ENCODE assay signal across 17 cellular contexts in the genomic region with DNA sequence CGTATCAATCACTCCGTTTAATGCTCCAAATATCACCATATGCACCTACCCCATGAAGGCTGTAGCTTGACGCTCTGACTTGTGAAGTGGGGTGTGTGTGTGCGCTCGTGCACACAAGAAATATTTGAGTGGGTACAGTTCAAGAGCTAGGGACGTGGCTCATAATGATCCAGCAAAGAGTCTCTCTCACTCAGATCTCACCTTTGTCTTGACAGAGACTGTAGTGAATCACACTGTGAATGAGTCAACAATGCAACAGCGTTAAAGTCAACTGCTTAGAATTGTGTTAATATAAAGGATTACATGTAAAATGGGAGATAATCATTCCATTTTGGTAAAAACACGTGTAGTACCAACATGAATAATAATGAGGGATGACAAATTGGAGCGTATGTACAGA.
DNase-seq lines count a peak whose midpoint lies in the region; ATAC-seq and TF ChIP-seq lines count a peak whose summit lies in the region.
"Had no signal": no experiment of that assay in that cellular context is flagged by ENCODE, and none has a peak within 500 bp of the region (broad histone marks: within the 10 kb centered on the region; RNA-seq: fewer than 3 reads in every experiment).

No MANE protein-coding gene starts in this region.

- H3K4me1 ChIP-seq in RWPE2 (ENCODE audit: insufficient read depth, poor library complexity, severe bottlenecking) (peaks cover 5% of the 10 kb centered on the region), psoas muscle (peaks cover 25% of the 10 kb centered on the region)
- H3K4me1 ChIP-seq: colonic mucosa, testis had no signal

- intact Hi-C loops in psoas muscle (cut with DNase I), result no loop called here

- no peaks in the 10 kb centered on the region for H3K36me3 Mint-ChIP-seq in activated naive CD4-positive, alpha-beta T cell treated with anti-CD3 and anti-CD28 coated beads, Interleukin-2, amount 50 U/mL, for 72 hours

- H3K9me3 ChIP-seq in RWPE2 (ENCODE audit: severe bottlenecking) (no peaks in the 10 kb centered on the region), psoas muscle (no peaks in the 10 kb centered on the region)
- H3K9me3 ChIP-seq: colonic mucosa, MG63, testis had no signal

- no peaks in the 10 kb centered on the region for H3K36me3 ChIP-seq in RWPE2 (ENCODE audit: low read depth)
- no peaks in the 10 kb centered on the region for H3K36me3 ChIP-seq in psoas muscle (ENCODE audit: insufficient read depth in 1 of 2, low read depth in 1 of 2)
- no peaks in the 10 kb centered on the region for H3K36me3 ChIP-seq in brain microvascular endothelial cell (replicated peaks)
- H3K36me3 ChIP-seq: colonic mucosa, MG63 had no signal

- no peak overlapping the region for H3K4me3 ChIP-seq in RWPE2 (ENCODE audit: severe bottlenecking)
- H3K4me3 ChIP-seq in epithelial cell of proximal tubule (ENCODE audit: low read depth, low read length), result no peak overlapping the region
- H3K4me3 ChIP-seq in psoas muscle, result no peak overlapping the region
- H3K4me3 ChIP-seq in brain microvascular endothelial cell (ENCODE audit: low read depth, low read length), result no peak overlapping the region
- H3K4me3 ChIP-seq: colonic mucosa, MG63, testis had no signal

- DNase-seq in activated naive CD4-positive, alpha-beta T cell treated with anti-CD3 and anti-CD28 coated beads, Interleukin-2, amount 50 U/mL, for 72 hours (ENCODE audit: low spot score in 2 of 2), result no peak
- DNase-seq in activated naive CD4-positive, alpha-beta T cell (lab: John Stamatoyannopoulos, UW), result no peak
- DNase-seq in RWPE2 (ENCODE audit: low spot score) (no peak), epithelial cell of proximal tubule (ENCODE audit: low read depth) (peak; percentile 16), psoas muscle (no peak), putamen (ENCODE audit: low spot score) (no peak), brain microvascular endothelial cell (no peak)
- DNase-seq: activated CD4-positive, alpha-beta T cell treated with anti-CD3 and anti-CD28 coated beads, Interleukin-2, amount 50 U/mL, for 1 hour; activated CD8-positive, alpha-beta memory T cell treated with anti-CD3 and anti-CD28 coated beads, Interleukin-2, amount 50 U/mL, for 4 hours; activated effector memory CD4-positive, alpha-beta T cell treated with Interleukin-2 at 50 U/mL for 16 hours; colonic mucosa; H9; MG63; stimulated activated CD8-positive, alpha-beta memory T cell treated with anti-CD3 and anti-CD28 coated beads, Interleukin-4, amount 100 ng/mL, for 48 hours; T-helper 1 cell had no signal

- no peak overlapping the region for H3K27ac ChIP-seq in RWPE2 (ENCODE audit: poor library complexity, severe bottlenecking)
- peak overlapping the region; percentile 50 for H3K27ac ChIP-seq in psoas muscle
- H3K27ac ChIP-seq in brain microvascular endothelial cell, result no peak overlapping the region
- H3K27ac ChIP-seq: colonic mucosa, testis had no signal

- 53 to 70% (median 61%) methylated on average over 9 of the region's 9 CpGs for WGBS in psoas muscle, 3 donors

- ATAC-seq in activated naive CD4-positive, alpha-beta T cell treated with anti-CD3 and anti-CD28 coated beads, Interleukin-2, amount 50 U/mL, for 72 hours, result peak; percentile 33 to 59
- ATAC-seq in RWPE2 (ENCODE audit: low read depth), result peak; percentile 77
- ATAC-seq in psoas muscle, result peak; percentile 61 to 75 (median 69)
- no peak for ATAC-seq in HG02798 (IDR thresholded peaks at IDR 0.05; ENCODE audit: poor library complexity, unreplicated experiment)

- TF ChIP-seq CTCF in RWPE2 (IDR thresholded peaks at IDR 0.05; ENCODE audit: poor library complexity, severe bottlenecking) (no peak), epithelial cell of proximal tubule (conservative IDR thresholded peaks at IDR 0.05; ENCODE audit: low read depth, low read length) (no peak), psoas muscle (IDR thresholded peaks at IDR 0.05) (no peak), brain microvascular endothelial cell (IDR thresholded peaks at IDR 0.05; ENCODE audit: low read depth, low read length, missing control alignments) (no peak)

- peaks cover 0 to 4% of the 10 kb centered on the region in 2 donors for H3K9me3 Mint-ChIP-seq in activated naive CD4-positive, alpha-beta T cell treated with anti-CD3 and anti-CD28 coated beads, Interleukin-2, amount 50 U/mL, for 72 hours

- H3K27me3 ChIP-seq in RWPE2 (ENCODE audit: insufficient read depth, poor library complexity, severe bottlenecking) (no peaks in the 10 kb centered on the region), psoas muscle (ENCODE audit: insufficient read depth in 3 of 3, low read length in 2 of 3) (no peaks in the 10 kb centered on the region), brain microvascular endothelial cell (replicated peaks) (no peaks in the 10 kb centered on the region)
- H3K27me3 ChIP-seq: colonic mucosa, MG63, testis had no signal

- H3K27ac Mint-ChIP-seq in activated naive CD4-positive, alpha-beta T cell treated with anti-CD3 and anti-CD28 coated beads, Interleukin-2, amount 50 U/mL, for 72 hours, result no peak overlapping the region
- H3K27ac Mint-ChIP-seq: H9 had no signal

- in situ Hi-C loops in brain microvascular endothelial cell (cut with HindIII; ENCODE audit: low pct_ligation_motif_present, low sequenced_read_pairs), result no loop called here
